8 cellular contexts compared by ENCODE assay signal in genomic region chr7:27740449-27741086, GRCh38. TPM values are rescaled to one million over a fixed set of nuclear protein-coding genes. Genes with fewer than 3 reads are reported as not detected.
DNase-seq lines count a peak whose midpoint lies in the region; ATAC-seq and TF ChIP-seq lines count a peak whose summit lies in the region.

No MANE protein-coding gene starts in this region.

- TF ChIP-seq POLR2A in NB4 (IDR thresholded peaks at IDR 0.05; ENCODE audit: extremely low read depth, insufficient read length) (peak; percentile 73), thyroid gland (IDR thresholded peaks at IDR 0.05) (peak in 1 of 2 donors; percentile 82)

- intact Hi-C loops in Right ventricle myocardium inferior (cut with DNase I): loop anchor here (1.0 to 10.0 kb wide), 3 partner anchors 77 to 354 kb away; no protein-coding TSS in a partner anchor
- intact Hi-C loops in thyroid gland (cut with DNase I): no loop called here

- TF ChIP-seq CTCF in GM10266 (IDR thresholded peaks at IDR 0.05; ENCODE audit: control insufficient read depth, insufficient read depth, low read depth, missing control alignments): no peak
- no peak for TF ChIP-seq CTCF in NB4 (IDR thresholded peaks at IDR 0.05; ENCODE audit: low read depth, low read length)
- no peak for TF ChIP-seq CTCF in osteocyte (IDR thresholded peaks at IDR 0.05)
- TF ChIP-seq CTCF in thyroid gland (IDR thresholded peaks at IDR 0.05): peak in 1 of 6 experiments; percentile 25

- H3K4me3 ChIP-seq in NB4 (ENCODE audit: low read depth, low read length) (peak overlapping the region; percentile 83), thyroid gland (replicated peaks in 1 of 3) (peak overlapping the region; percentile 71 to 100 (median 90))

- H3K36me3 Mint-ChIP-seq in activated naive CD8-positive, alpha-beta T cell: no peaks in the 10 kb centered on the region
- H3K36me3 Mint-ChIP-seq in osteocyte (ENCODE audit: unreplicated experiment): no peaks in the 10 kb centered on the region

- H3K27ac ChIP-seq in thyroid gland: peak overlapping the region; percentile 88 to 96 (median 94)

- H3K4me3 Mint-ChIP-seq in activated naive CD8-positive, alpha-beta T cell: peak overlapping the region; percentile 98
- H3K4me3 Mint-ChIP-seq in osteocyte (ENCODE audit: unreplicated experiment): peak overlapping the region; percentile 96

- no peaks in the 10 kb centered on the region for H3K27me3 Mint-ChIP-seq in activated naive CD8-positive, alpha-beta T cell
- H3K27me3 Mint-ChIP-seq in osteocyte (ENCODE audit: unreplicated experiment): no peaks in the 10 kb centered on the region

- 0 to 1% methylated on average over 30 to 39 of the region's 49 CpGs for WGBS in thyroid gland, 2 donors

- DNase-seq in GM10266 (ENCODE audit: extremely low spot score) (peak; percentile 78), NB4 (ENCODE audit: low read depth) (peak; percentile 94), SKM-1 (lab: John Stamatoyannopoulos, UW; ENCODE audit: unreplicated experiment) (peak; percentile 25), Right ventricle myocardium inferior (ENCODE audit: missing footprints) (peak; percentile 91), osteocyte (ENCODE audit: extremely low spot score, unreplicated experiment) (peak; percentile 91), thyroid gland (peak; percentile 97 to 98)

- no peaks in the 10 kb centered on the region for H3K27me3 ChIP-seq in thyroid gland

- H3K4me1 Mint-ChIP-seq in activated naive CD8-positive, alpha-beta T cell (ENCODE audit: low read depth): peaks cover 47% of the 10 kb centered on the region
- H3K4me1 Mint-ChIP-seq in osteocyte (ENCODE audit: unreplicated experiment): peaks cover 43% of the 10 kb centered on the region

- ATAC-seq in HG02588 (IDR thresholded peaks at IDR 0.05; ENCODE audit: unreplicated experiment) (peak; percentile 76), Right ventricle myocardium inferior (peak; percentile 83)

- H3K9me3 ChIP-seq in thyroid gland: no peaks in the 10 kb centered on the region

- peaks cover 11 to 18% of the 10 kb centered on the region in 2 donors for H3K4me1 ChIP-seq in thyroid gland

- no peaks in the 10 kb centered on the region for H3K36me3 ChIP-seq in thyroid gland

- H3K9me3 Mint-ChIP-seq in activated naive CD8-positive, alpha-beta T cell (ENCODE audit: low read depth): no peaks in the 10 kb centered on the region
- H3K9me3 Mint-ChIP-seq in osteocyte (ENCODE audit: unreplicated experiment): no peaks in the 10 kb centered on the region

- H3K27ac Mint-ChIP-seq in activated naive CD8-positive, alpha-beta T cell: peak overlapping the region; percentile 93
- H3K27ac Mint-ChIP-seq in osteocyte (ENCODE audit: unreplicated experiment): peak overlapping the region; percentile 98

RNA-seq across cellular contexts. Expression of gene TAX1BP1, which starts 0.6 kb away (rescaled TPM):
- total RNA-seq in Right ventricle myocardium inferior (169 TPM), osteocyte (95.5 and 97.1 TPM in 2 replicates), thyroid gland (100 to 1,000 TPM in 3 of 4 donors, 10 to 100 TPM in 1; 97.7 to 143 (median 120) TPM)

Comparison
In these comparisons a context has a peak if more than half of its experiments do, and no peak if none do; other contexts are left out.
1. Peak in every context shown above with its lines: DNase-seq, ATAC-seq, H3K4me3 ChIP-seq and H3K27ac ChIP-seq.
2. DNase-seq: peak in every context shown above with its lines; median percentile 98 in thyroid gland; 94 in NB4; 91 in Right ventricle myocardium inferior; 91 in osteocyte; 78 in GM10266; 25 in SKM-1.